ENCODE assay signal across 8 cellular contexts in genomic region chr11:119375629-119376196, GRCh38. TPM values are rescaled to one million over a fixed set of nuclear protein-coding genes. Genes with fewer than 3 reads are reported as not detected.
DNase-seq lines count a peak whose midpoint lies in the region; ATAC-seq and TF ChIP-seq lines count a peak whose summit lies in the region.

No MANE protein-coding gene starts in this region.

- H3K9me2 ChIP-seq in SK-N-SH: no peaks in the 10 kb centered on the region

- peaks cover 64% of the 10 kb centered on the region for H3K4me1 Mint-ChIP-seq in nephron progenitor cell
- H3K4me1 Mint-ChIP-seq in activated CD4-positive, alpha-beta T cell treated with anti-CD3 and anti-CD28 coated beads, Interleukin-2, amount 10 ng/mL, durations not matched to agents 7 days and 5 days: peaks cover 11% of the 10 kb centered on the region
- H3K4me1 Mint-ChIP-seq in CD4-positive, alpha-beta memory T cell: peaks cover 4 to 12% (median 8%) of the 10 kb centered on the region in 4 donors

- TF ChIP-seq CTCF in SK-N-SH (IDR thresholded peaks at IDR 0.05): no peak
- TF ChIP-seq CTCF in fibroblast of the aortic adventitia (IDR thresholded peaks at IDR 0.05; ENCODE audit: insufficient read depth, low read length): no peak
- TF ChIP-seq CTCF in nephron progenitor cell (IDR thresholded peaks at IDR 0.05): no peak

- no peak overlapping the region for H3K9ac ChIP-seq in SK-N-SH

- H2AFZ ChIP-seq in SK-N-SH (ENCODE audit: low read depth): no peak overlapping the region

- DNase-seq in SK-N-SH: peak; percentile 45
- peak; percentile 83 for DNase-seq in fibroblast of the aortic adventitia (ENCODE audit: low read depth)
- DNase-seq in nephron progenitor cell: no peak
- no peak for DNase-seq in activated CD4-positive, alpha-beta T cell treated with anti-CD3 and anti-CD28 coated beads, Interleukin-2, amount 10 ng/mL, durations not matched to agents 7 days and 5 days
- DNase-seq in activated CD4-positive, alpha-beta T cell treated with anti-CD3 and anti-CD28 coated beads for 1 hour: no peak
- DNase-seq in CD4-positive, alpha-beta memory T cell: no peak

- TF ChIP-seq EP300 in SK-N-SH (IDR thresholded peaks at IDR 0.05; ENCODE audit: borderline replicate concordance in 1 of 2, low read depth in 1 of 2, low read length in 1 of 2): no peak

- CTCF ChIA-PET in SK-N-SH (lab: Yijun Ruan, JAX): interaction anchor here (0.6 to 22.5 kb wide), 12 partner anchors 19 to 353 kb away, joined by 3 to 390 read pairs (median 16); partner anchors contain the start of genes C1QTNF5, MFRP, NECTIN1 and THY1
- CTCF ChIA-PET in activated CD4-positive, alpha-beta T cell treated with anti-CD3 and anti-CD28 coated beads, Interleukin-2, amount 10 ng/mL, durations not matched to agents 7 days and 5 days (lab: Charles Lee): interaction anchor here (0.8 to 11.3 kb wide), 6 partner anchors 8 to 99 kb away, joined by 3 to 99 read pairs (median 4); no protein-coding TSS in a partner anchor
- CTCF ChIA-PET in CD4-positive, alpha-beta memory T cell (lab: Charles Lee; ENCODE audit: partially characterized antibody): interaction anchor here (0.9 to 13.9 kb wide), 6 partner anchors 11 to 54 kb away, joined by 3 to 179 read pairs (median 9); no protein-coding TSS in a partner anchor

- POLR2A ChIA-PET in SK-N-SH (lab: Yijun Ruan, JAX): interaction anchor here (0.6 to 1.8 kb wide), 4 partner anchors 46 to 281 kb away, joined by 3 to 7 read pairs (median 4); no protein-coding TSS in a partner anchor
- POLR2A ChIA-PET in activated CD4-positive, alpha-beta T cell treated with anti-CD3 and anti-CD28 coated beads, Interleukin-2, amount 10 ng/mL, durations not matched to agents 7 days and 5 days (lab: Charles Lee): no interaction called here
- POLR2A ChIA-PET in CD4-positive, alpha-beta memory T cell (lab: Charles Lee; ENCODE audit: partially characterized antibody): no interaction called here

- peaks cover 4 to 84% of the 10 kb centered on the region in 2 experiments for H3K4me1 ChIP-seq in SK-N-SH (ENCODE audit: control insufficient read depth in 1 of 2, insufficient read depth in 2 of 2, low read depth in 1 of 2, low read length in 1 of 2)
- H3K4me1 ChIP-seq in CD4-positive, alpha-beta memory T cell (ENCODE audit: insufficient read depth, low read length): peaks cover 19% of the 10 kb centered on the region

- H3K27me3 Mint-ChIP-seq in nephron progenitor cell (ENCODE audit: low read depth, poor library complexity): peaks cover 26% of the 10 kb centered on the region
- peaks cover 2% of the 10 kb centered on the region for H3K27me3 Mint-ChIP-seq in activated CD4-positive, alpha-beta T cell treated with anti-CD3 and anti-CD28 coated beads, Interleukin-2, amount 10 ng/mL, durations not matched to agents 7 days and 5 days
- H3K27me3 Mint-ChIP-seq in CD4-positive, alpha-beta memory T cell: no peaks in the 10 kb centered on the region

- H3K27ac Mint-ChIP-seq in nephron progenitor cell: peak overlapping the region; percentile 29
- no peak overlapping the region for H3K27ac Mint-ChIP-seq in activated CD4-positive, alpha-beta T cell treated with anti-CD3 and anti-CD28 coated beads, Interleukin-2, amount 10 ng/mL, durations not matched to agents 7 days and 5 days
- H3K27ac Mint-ChIP-seq in CD4-positive, alpha-beta memory T cell: peak overlapping the region in 1 of 7 donors; percentile 53

- no peaks in the 10 kb centered on the region for H3K9me3 Mint-ChIP-seq in nephron progenitor cell
- H3K9me3 Mint-ChIP-seq in activated CD4-positive, alpha-beta T cell treated with anti-CD3 and anti-CD28 coated beads, Interleukin-2, amount 10 ng/mL, durations not matched to agents 7 days and 5 days: no peaks in the 10 kb centered on the region
- no peaks in the 10 kb centered on the region for H3K9me3 Mint-ChIP-seq in CD4-positive, alpha-beta memory T cell

- H3K4me3 Mint-ChIP-seq in nephron progenitor cell: no peak overlapping the region
- H3K4me3 Mint-ChIP-seq in activated CD4-positive, alpha-beta T cell treated with anti-CD3 and anti-CD28 coated beads, Interleukin-2, amount 10 ng/mL, durations not matched to agents 7 days and 5 days: no peak overlapping the region
- H3K4me3 Mint-ChIP-seq in CD4-positive, alpha-beta memory T cell: no peak overlapping the region

- no peaks in the 10 kb centered on the region for H3K36me3 Mint-ChIP-seq in nephron progenitor cell (ENCODE audit: low read depth)
- H3K36me3 Mint-ChIP-seq in activated CD4-positive, alpha-beta T cell treated with anti-CD3 and anti-CD28 coated beads, Interleukin-2, amount 10 ng/mL, durations not matched to agents 7 days and 5 days (ENCODE audit: low read depth): no peaks in the 10 kb centered on the region
- no peaks in the 10 kb centered on the region for H3K36me3 Mint-ChIP-seq in CD4-positive, alpha-beta memory T cell

- H3K9me3 ChIP-seq in SK-N-SH: no peaks in the 10 kb centered on the region
- H3K9me3 ChIP-seq in CD4-positive, alpha-beta memory T cell (ENCODE audit: control insufficient read depth in 1 of 2, low read length in 2 of 2): no peaks in the 10 kb centered on the region

- WGBS in SK-N-SH (ENCODE audit: low lambda C conversion rate): 85% methylated on average over 10 of the region's 11 CpGs

- no peaks in the 10 kb centered on the region for H3K27me3 ChIP-seq in SK-N-SH (ENCODE audit: insufficient read depth)
- no peaks in the 10 kb centered on the region for H3K27me3 ChIP-seq in CD4-positive, alpha-beta memory T cell (ENCODE audit: insufficient read depth, low read length)

- H3K36me3 ChIP-seq in SK-N-SH (replicated peaks in 1 of 2; ENCODE audit: control insufficient read depth in 1 of 2, insufficient read depth in 2 of 2, low read length in 1 of 2): no peaks in the 10 kb centered on the region
- no peaks in the 10 kb centered on the region for H3K36me3 ChIP-seq in CD4-positive, alpha-beta memory T cell (ENCODE audit: insufficient read depth, low read length)

- intact Hi-C loops in CD4-positive, alpha-beta memory T cell (cut with micrococcal nuclease): no loop called here

- no peaks in the 10 kb centered on the region for H3K79me2 ChIP-seq in SK-N-SH (ENCODE audit: insufficient read depth)

- TF ChIP-seq RAD21 in SK-N-SH (IDR thresholded peaks at IDR 0.05; ENCODE audit: low read length): no peak

- H3K4me3 ChIP-seq in SK-N-SH (ENCODE audit: low read depth in 2 of 2, low read length in 1 of 2): no peak overlapping the region
- H3K4me3 ChIP-seq in fibroblast of the aortic adventitia (ENCODE audit: low read depth, low read length): no peak overlapping the region
- H3K4me3 ChIP-seq in CD4-positive, alpha-beta memory T cell (ENCODE audit: low read length in 2 of 2): no peak overlapping the region

- no peaks in the 10 kb centered on the region for H4K20me1 ChIP-seq in SK-N-SH (ENCODE audit: insufficient read depth)

- ATAC-seq in SK-N-SH treated with all-trans-retinoic acid at 6 μM for 48 hours (no peak), HG02623 (IDR thresholded peaks at IDR 0.05; ENCODE audit: unreplicated experiment) (no peak)

- peak overlapping the region in 1 of 2 experiments; percentile 98; a peak in 2 of 4 replicates for H3K27ac ChIP-seq in SK-N-SH (ENCODE audit: low read depth in 2 of 2, low read length in 1 of 2)
- H3K27ac ChIP-seq in CD4-positive, alpha-beta memory T cell (ENCODE audit: low read depth, low read length): no peak overlapping the region

- no peaks in the 10 kb centered on the region for H3F3A ChIP-seq in SK-N-SH (replicated peaks; ENCODE audit: insufficient read depth)

- H3K4me2 ChIP-seq in SK-N-SH: no peak overlapping the region

RNA-seq across cellular contexts. Expression of gene USP2, which starts 5.8 kb away (rescaled TPM):
- polyA plus RNA-seq in SK-N-SH (2012; rRNA removed): 0.81 and 0.97 TPM in 2 replicates
- polyA plus RNA-seq in SK-N-SH (2012; cell fraction: cytosol; rRNA removed): 0.46 and 0.60 TPM in 2 replicates
- polyA plus RNA-seq in SK-N-SH (2012; cell fraction: nucleus; rRNA removed): 1.6 TPM in 2 replicates
- 0.36 TPM in 1 of 2 replicates, not detected in the other for total RNA-seq in fibroblast of the aortic adventitia (ENCODE audit: low replicate concordance)
- under 1 TPM; 0.17 to 0.22 TPM for total RNA-seq in activated CD4-positive, alpha-beta T cell treated with anti-CD3 and anti-CD28 coated beads, Interleukin-2, amount 10 ng/mL, durations not matched to agents 7 days and 5 days
- under 1 TPM; 0.17 to 0.22 TPM for total RNA-seq in CD4-positive, alpha-beta memory T cell
- polyA plus RNA-seq in CD4-positive, alpha-beta memory T cell: under 1 TPM in 1 of 2 donors, not detected in 1; 0.21 TPM

RNA-seq across cellular contexts. Expression of gene MFRP, which starts 29.2 kb away (rescaled TPM):
- not detected in 2 replicates for polyA plus RNA-seq in SK-N-SH (2012; rRNA removed)
- not detected in 2 replicates for polyA plus RNA-seq in SK-N-SH (2012; cell fraction: cytosol; rRNA removed)
- not detected in 2 replicates for polyA plus RNA-seq in SK-N-SH (2012; cell fraction: nucleus; rRNA removed)
- total RNA-seq in fibroblast of the aortic adventitia (ENCODE audit: low replicate concordance): 0.08 TPM in 1 of 2 replicates, not detected in the other
- not detected for total RNA-seq in activated CD4-positive, alpha-beta T cell treated with anti-CD3 and anti-CD28 coated beads, Interleukin-2, amount 10 ng/mL, durations not matched to agents 7 days and 5 days
- not detected for total RNA-seq in CD4-positive, alpha-beta memory T cell
- not detected for polyA plus RNA-seq in CD4-positive, alpha-beta memory T cell

RNA-seq across cellular contexts. Expression of gene C1QTNF5, which starts 35.0 kb away (rescaled TPM):
- polyA plus RNA-seq in SK-N-SH (2012; rRNA removed): 0.71 and 0.76 TPM in 2 replicates
- 0.53 and 0.84 TPM in 2 replicates for polyA plus RNA-seq in SK-N-SH (2012; cell fraction: cytosol; rRNA removed)
- polyA plus RNA-seq in SK-N-SH (2012; cell fraction: nucleus; rRNA removed): 1.2 and 1.4 TPM in 2 replicates
- total RNA-seq in fibroblast of the aortic adventitia (ENCODE audit: low replicate concordance): 5.3 and 90.8 TPM in 2 replicates
- not detected for total RNA-seq in activated CD4-positive, alpha-beta T cell treated with anti-CD3 and anti-CD28 coated beads, Interleukin-2, amount 10 ng/mL, durations not matched to agents 7 days and 5 days
- total RNA-seq in CD4-positive, alpha-beta memory T cell: not detected
- polyA plus RNA-seq in CD4-positive, alpha-beta memory T cell: not detected

RNA-seq across cellular contexts. Expression of gene RNF26, which starts 41.4 kb away (rescaled TPM):
- 26.6 and 31.9 TPM in 2 replicates for polyA plus RNA-seq in SK-N-SH (2012; rRNA removed)
- 14.5 and 21.8 TPM in 2 replicates for polyA plus RNA-seq in SK-N-SH (2012; cell fraction: cytosol; rRNA removed)
- polyA plus RNA-seq in SK-N-SH (2012; cell fraction: nucleus; rRNA removed): 10.4 and 12.2 TPM in 2 replicates
- total RNA-seq in fibroblast of the aortic adventitia (ENCODE audit: low replicate concordance): 4.7 and 7.1 TPM in 2 replicates
- 10 to 100 TPM; 38.3 to 38.8 TPM for total RNA-seq in activated CD4-positive, alpha-beta T cell treated with anti-CD3 and anti-CD28 coated beads, Interleukin-2, amount 10 ng/mL, durations not matched to agents 7 days and 5 days
- total RNA-seq in CD4-positive, alpha-beta memory T cell: 10 to 100 TPM; 17.5 to 18.3 TPM
- polyA plus RNA-seq in CD4-positive, alpha-beta memory T cell: 10 to 100 TPM; 33.1 to 50.8 TPM

RNA-seq across cellular contexts. Expression of gene THY1, which starts 47.3 kb away (rescaled TPM):
- 1,091 and 1,905 TPM in 2 replicates for polyA plus RNA-seq in SK-N-SH (2012; rRNA removed)
- polyA plus RNA-seq in SK-N-SH (2012; cell fraction: cytosol; rRNA removed): 451 and 1,082 TPM in 2 replicates
- polyA plus RNA-seq in SK-N-SH (2012; cell fraction: nucleus; rRNA removed): 429 and 498 TPM in 2 replicates
- total RNA-seq in fibroblast of the aortic adventitia (ENCODE audit: low replicate concordance): 96.6 and 164 TPM in 2 replicates
- total RNA-seq in activated CD4-positive, alpha-beta T cell treated with anti-CD3 and anti-CD28 coated beads, Interleukin-2, amount 10 ng/mL, durations not matched to agents 7 days and 5 days: under 1 TPM in 1 of 2 experiments, not detected in 1; 0.15 TPM
- total RNA-seq in CD4-positive, alpha-beta memory T cell: not detected
- polyA plus RNA-seq in CD4-positive, alpha-beta memory T cell: not detected

Comparison
In these comparisons a context has a peak if more than half of its experiments do, and no peak if none do; other contexts are left out.
1. DNase-seq: peak in SK-N-SH (single experiment) and fibroblast of the aortic adventitia (single experiment); none in nephron progenitor cell (single experiment), activated CD4-positive, alpha-beta T cell treated with anti-CD3 and anti-CD28 coated beads, Interleukin-2, amount 10 ng/mL, durations not matched to agents 7 days and 5 days (single experiment), activated CD4-positive, alpha-beta T cell treated with anti-CD3 and anti-CD28 coated beads for 1 hour (single experiment) and CD4-positive, alpha-beta memory T cell (0 of 5).